Comparison of ENCODE assay signal across 14 cellular contexts in the genomic region with DNA sequence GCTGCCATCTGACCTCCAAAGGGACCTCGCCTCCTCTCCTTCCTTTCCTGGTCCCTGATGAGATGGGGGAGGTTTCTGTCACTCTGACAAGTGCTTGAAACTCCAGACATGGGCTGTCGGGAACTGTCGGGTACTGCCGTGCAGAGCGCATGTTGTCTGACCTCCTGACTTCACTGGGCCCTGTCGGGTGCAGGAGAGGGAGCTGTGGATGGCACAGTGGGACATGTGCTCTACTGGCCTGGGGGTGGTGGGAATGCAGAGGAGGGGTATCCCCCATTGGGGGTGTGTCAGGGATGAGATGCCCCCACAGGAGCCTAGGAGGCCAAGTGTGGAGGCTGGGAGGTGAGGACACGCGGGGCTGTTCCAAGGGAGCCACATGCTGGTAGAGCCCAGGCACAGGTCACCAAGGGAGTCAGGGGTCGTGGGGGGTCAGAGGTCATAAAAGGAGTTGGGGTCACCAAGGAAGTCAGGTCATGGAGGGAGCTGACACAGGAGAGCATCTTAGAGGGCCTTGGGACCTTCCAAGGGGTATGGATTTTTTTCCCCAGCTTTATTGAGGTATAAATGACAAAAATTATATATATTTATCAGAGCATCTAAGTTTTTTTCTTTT. TPM values are rescaled to one million over a fixed set of nuclear protein-coding genes. Genes with fewer than 3 reads are reported as not detected.
A peak's percentile ranks its signal among the peaks of the same experiment; 100 is the strongest.
DNase-seq lines count a peak whose midpoint lies in the region; ATAC-seq, FAIRE-seq and TF ChIP-seq lines count a peak whose summit lies in the region.
"Had no signal": no experiment of that assay in that cellular context is flagged by ENCODE, and none has a peak within 500 bp of the region (broad histone marks: within the 10 kb centered on the region; RNA-seq: fewer than 3 reads in every experiment).

No MANE protein-coding gene starts in this region.

- WGBS in SK-N-SH (ENCODE audit: low lambda C conversion rate): 89% methylated on average over 9 of the region's 9 CpGs
- WGBS in pancreas, 2 donors: 82 to 83% methylated on average over 9 of the region's 9 CpGs
- WGBS in urinary bladder: 77% methylated on average over 9 of the region's 9 CpGs

- H3K27me3 ChIP-seq in SK-N-SH (ENCODE audit: insufficient read depth): no peaks in the 10 kb centered on the region
- no peaks in the 10 kb centered on the region for H3K27me3 ChIP-seq in pancreas

- H3K9ac ChIP-seq in SK-N-SH: no peak overlapping the region

- DNase-seq in SK-N-SH (peak; percentile 41), left ventricle myocardium superior (no peak), pancreas (no peak), DMS153 (lab: John Stamatoyannopoulos, UW) (no peak), NCI-H1092 treated with DMSO at 0.1 percent for 48 hours (lab: John Stamatoyannopoulos, UW) (no peak)
- no peak for DNase-seq in activated effector memory CD4-positive, alpha-beta T cell treated with Interleukin-2 at 50 U/mL for 16 hours
- DNase-seq: HCEC 1CT, left colon, NCI-H2171, PC-3 had no signal

- TF ChIP-seq CTCF in SK-N-SH (IDR thresholded peaks at IDR 0.05) (no peak), pancreas (IDR thresholded peaks at IDR 0.05) (no peak)

- H3K4me1 ChIP-seq in SK-N-SH (ENCODE audit: control insufficient read depth in 1 of 2, insufficient read depth in 2 of 2, low read depth in 1 of 2, low read length in 1 of 2): peaks cover 0 to 41% of the 10 kb centered on the region in 2 experiments; a peak in 1 of 4 replicates
- H3K4me1 ChIP-seq in pancreas: peaks cover 0 to 2% (median 0%) of the 10 kb centered on the region in 3 donors
- H3K4me1 ChIP-seq in urinary bladder (ENCODE audit: insufficient read depth): no peaks in the 10 kb centered on the region

- no peaks in the 10 kb centered on the region for H4K20me1 ChIP-seq in SK-N-SH (ENCODE audit: insufficient read depth)

- H3K79me2 ChIP-seq in SK-N-SH (ENCODE audit: insufficient read depth): no peaks in the 10 kb centered on the region

- no peak overlapping the region for H2AFZ ChIP-seq in SK-N-SH (ENCODE audit: low read depth)

- ATAC-seq in SK-N-SH treated with all-trans-retinoic acid at 6 μM for 48 hours (no peak), left ventricle myocardium superior (peak; percentile 16), pancreas (no peak)
- ATAC-seq: GM12878, left colon, PC-3 had no signal

- no peak for TF ChIP-seq EP300 in SK-N-SH (IDR thresholded peaks at IDR 0.05; ENCODE audit: borderline replicate concordance in 1 of 2, low read depth in 1 of 2, low read length in 1 of 2)

- no peaks in the 10 kb centered on the region for H3K9me2 ChIP-seq in SK-N-SH

- peaks cover 5% of the 10 kb centered on the region for H3F3A ChIP-seq in SK-N-SH (replicated peaks; ENCODE audit: insufficient read depth)

- no peak for TF ChIP-seq RAD21 in SK-N-SH (IDR thresholded peaks at IDR 0.05; ENCODE audit: low read length)

- H3K36me3 ChIP-seq in SK-N-SH (replicated peaks in 1 of 2; ENCODE audit: control insufficient read depth in 1 of 2, insufficient read depth in 2 of 2, low read length in 1 of 2) (peaks cover 0 to under 1% of the 10 kb centered on the region in 2 experiments), pancreas (peaks cover 0 to 5% (median 0%) of the 10 kb centered on the region in 3 donors), urinary bladder (ENCODE audit: insufficient read depth) (no peaks in the 10 kb centered on the region)

- H3K9me3 ChIP-seq in SK-N-SH (no peaks in the 10 kb centered on the region), pancreas (no peaks in the 10 kb centered on the region)

- FAIRE-seq in pancreas (lab: Jason Lieb, UNC): no peak
- FAIRE-seq: GM12878 had no signal

- H3K27ac ChIP-seq in SK-N-SH (ENCODE audit: low read depth in 2 of 2, low read length in 1 of 2): peak overlapping the region in 1 of 2 experiments; percentile 24; a peak in 1 of 4 replicates
- peak overlapping the region in 3 of 4 donors; percentile 3 to 41 (median 10) for H3K27ac ChIP-seq in pancreas
- H3K27ac ChIP-seq in urinary bladder (ENCODE audit: low read depth): peak overlapping the region; percentile 44
- H3K27ac ChIP-seq: 22Rv1 had no signal

- intact Hi-C loops in left ventricle myocardium superior (cut with micrococcal nuclease) (no loop called here), pancreas (cut with DNase I) (no loop called here)

- no peak overlapping the region for H3K4me2 ChIP-seq in SK-N-SH

- POLR2A ChIA-PET in SK-N-SH (lab: Yijun Ruan, JAX): no interaction called here

- H3K4me3 ChIP-seq in SK-N-SH (ENCODE audit: low read depth in 2 of 2, low read length in 1 of 2) (no peak overlapping the region), pancreas (no peak overlapping the region), urinary bladder (ENCODE audit: low read depth, low read length) (no peak overlapping the region)
- H3K4me3 ChIP-seq: GM12878 had no signal

- CTCF ChIA-PET in SK-N-SH (lab: Yijun Ruan, JAX): interaction anchor here (1.1 to 1.6 kb wide), 4 partner anchors 8 to 57 kb away, joined by 3 to 5 read pairs (median 3); no protein-coding TSS in a partner anchor

TF ChIP-seq in SK-N-SH, 30 proteins besides CTCF, POLR2A, EP300 and RAD21 (continues in another document):
- TF ChIP-seq YY1 (IDR thresholded peaks at IDR 0.05; ENCODE audit: low read depth) (no peak), JUND (IDR thresholded peaks at IDR 0.05) (no peak), NFIC (IDR thresholded peaks at IDR 0.05; ENCODE audit: borderline replicate concordance) (no peak), GATA2 (CRISPR knock-in tag; IDR thresholded peaks at IDR 0.05) (no peak), SIN3A (IDR thresholded peaks at IDR 0.05; ENCODE audit: borderline replicate concordance, low read depth, low read length) (no peak), FOSL2 (IDR thresholded peaks at IDR 0.05; ENCODE audit: borderline replicate concordance, low read depth) (no peak), RFX5 (IDR thresholded peaks at IDR 0.05; ENCODE audit: low read length) (no peak), MEF2A (IDR thresholded peaks at IDR 0.05; ENCODE audit: borderline replicate concordance, low read depth) (no peak), IRF3 (IDR thresholded peaks at IDR 0.05; ENCODE audit: low read depth, low read length) (no peak)

TF ChIP-seq in SK-N-SH treated with all-trans-retinoic acid at 6 μM for 48 hours, 23 proteins besides CTCF, POLR2A, EP300 and RAD21 (continues in another document):
- TF ChIP-seq ZC3H10 (CRISPR knock-in tag; IDR thresholded peaks at IDR 0.05) (no peak), ZNF565 (CRISPR knock-in tag; conservative IDR thresholded peaks at IDR 0.05; ENCODE audit: low read depth) (no peak), ZNF70 (CRISPR knock-in tag; IDR thresholded peaks at IDR 0.05) (no peak), POU6F1 (CRISPR knock-in tag; IDR thresholded peaks at IDR 0.05; ENCODE audit: borderline replicate concordance, low read depth) (no peak), GLIS3 (CRISPR knock-in tag; IDR thresholded peaks at IDR 0.05) (no peak), TOX (CRISPR knock-in tag; IDR thresholded peaks at IDR 0.05; ENCODE audit: borderline replicate concordance) (no peak), BACH2 (CRISPR knock-in tag; IDR thresholded peaks at IDR 0.05; ENCODE audit: borderline replicate concordance) (no peak), ESRRG (CRISPR knock-in tag; IDR thresholded peaks at IDR 0.05) (no peak), ISL1 (CRISPR knock-in tag; IDR thresholded peaks at IDR 0.05) (no peak), PPARA (CRISPR knock-in tag; IDR thresholded peaks at IDR 0.05; ENCODE audit: borderline replicate concordance) (no peak), ARNTL (CRISPR knock-in tag; IDR thresholded peaks at IDR 0.05; ENCODE audit: borderline replicate concordance, low read depth) (no peak)

RNA-seq across cellular contexts. Expression of gene TMEM120A, which starts 30.9 kb away (rescaled TPM):
- polyA plus RNA-seq in SK-N-SH (2012; rRNA removed) (59.8 and 95.2 TPM in 2 replicates), pancreas (10 to 100 TPM; 71.8 to 72.0 TPM), urinary bladder (90.2 TPM)
- polyA plus RNA-seq in SK-N-SH (2012; cell fraction: cytosol; rRNA removed): 26.4 and 50.4 TPM in 2 replicates
- polyA plus RNA-seq in SK-N-SH (2012; cell fraction: nucleus; rRNA removed): 120 and 190 TPM in 2 replicates
- total RNA-seq in left ventricle myocardium superior (107 TPM), pancreas (10 to 100 TPM; 29.5 to 38.7 (median 33.6) TPM), urinary bladder (17.8 TPM)

RNA-seq across cellular contexts. Expression of gene POR, which starts 48.5 kb away (rescaled TPM):
- polyA plus RNA-seq in SK-N-SH (2012; rRNA removed) (55.8 and 68.7 TPM in 2 replicates), pancreas (10 to 100 TPM; 84.2 to 99.0 TPM), urinary bladder (103 TPM)
- polyA plus RNA-seq in SK-N-SH (2012; cell fraction: cytosol; rRNA removed): 22.1 and 32.8 TPM in 2 replicates
- 129 and 157 TPM in 2 replicates for polyA plus RNA-seq in SK-N-SH (2012; cell fraction: nucleus; rRNA removed)
- total RNA-seq in left ventricle myocardium superior (45.7 TPM), pancreas (10 to 100 TPM; 29.7 to 71.6 (median 41.7) TPM), urinary bladder (33.2 TPM)
